12 cellular contexts compared by ENCODE assay signal in genomic region chr3:14725564-14726420, GRCh38. TPM values are rescaled to one million over a fixed set of nuclear protein-coding genes. Genes with fewer than 3 reads are reported as not detected.
DNase-seq lines count a peak whose midpoint lies in the region; ATAC-seq and TF ChIP-seq lines count a peak whose summit lies in the region.
"Had no signal": no experiment of that assay in that cellular context is flagged by ENCODE, and none has a peak within 500 bp of the region (broad histone marks: within the 10 kb centered on the region; RNA-seq: fewer than 3 reads in every experiment).

No MANE protein-coding gene starts in this region.

- intact Hi-C loops in breast epithelium (cut with DNase I; ENCODE audit: low total_unique reads) = no loop called here
- intact Hi-C loops in mammary epithelial cell (cut with micrococcal nuclease) = no loop called here
- intact Hi-C loops in left ventricle myocardium superior (cut with micrococcal nuclease) = no loop called here

- no peak overlapping the region for H3K4me3 Mint-ChIP-seq in effector memory CD8-positive, alpha-beta T cell

- no peaks in the 10 kb centered on the region for H3K79me1 ChIP-seq in neuronal stem cell (ENCODE audit: low read depth, low read length)

- DNase-seq in breast epithelium (ENCODE audit: low spot score in 2 of 2) = no peak
- DNase-seq in mammary epithelial cell = no peak
- DNase-seq in left ventricle myocardium superior = peak; percentile 70
- DNase-seq in neuronal stem cell (ENCODE audit: low spot score) = no peak
- DNase-seq in HT-29 (ENCODE audit: low spot score) = no peak
- no peak for DNase-seq in caudate nucleus (lab: John Stamatoyannopoulos, UW)
- DNase-seq in effector memory CD8-positive, alpha-beta T cell = no peak
- DNase-seq: NCI-H524; stimulated activated CD4-positive, alpha-beta T cell treated with anti-CD3 and anti-CD28 coated beads, Interleukin-12 subunit alpha, Interleukin-12 subunit beta, amount 100 ng/mL, for 4 hours; stimulated activated CD8-positive, alpha-beta memory T cell treated with anti-CD3 and anti-CD28 coated beads, Interleukin-4, amount 100 ng/mL, for 48 hours had no signal

- H2AK5ac ChIP-seq in neuronal stem cell (ENCODE audit: low read depth, low read length) = no peak overlapping the region

- no peak overlapping the region for H3K14ac ChIP-seq in neuronal stem cell (ENCODE audit: low read length)

- H3K9me3 ChIP-seq in breast epithelium (no peaks in the 10 kb centered on the region), mammary epithelial cell (replicated peaks; ENCODE audit: insufficient read depth, low read length) (no peaks in the 10 kb centered on the region), neuronal stem cell (replicated peaks in 1 of 2; ENCODE audit: control insufficient read depth in 2 of 2, insufficient read depth in 1 of 2, low read depth in 1 of 2, low read length in 2 of 2) (no peaks in the 10 kb centered on the region)

- ATAC-seq in left ventricle myocardium superior = peak; percentile 92
- no peak for ATAC-seq in HG03159 (IDR thresholded peaks at IDR 0.05; ENCODE audit: unreplicated experiment)
- no peak for ATAC-seq in effector memory CD8-positive, alpha-beta T cell (replicated peaks)

- no peak for TF ChIP-seq POLR2A in breast epithelium (IDR thresholded peaks at IDR 0.05)

- no peak overlapping the region for H2BK15ac ChIP-seq in neuronal stem cell (ENCODE audit: low read length)

- H3K4me1 Mint-ChIP-seq in effector memory CD8-positive, alpha-beta T cell (ENCODE audit: low read depth in 2 of 2) = no peaks in the 10 kb centered on the region

- H3K36me3 Mint-ChIP-seq in effector memory CD8-positive, alpha-beta T cell (ENCODE audit: insufficient read depth) = no peaks in the 10 kb centered on the region

- TF ChIP-seq CTCF in breast epithelium (IDR thresholded peaks at IDR 0.05) (no peak), mammary epithelial cell (conservative IDR thresholded peaks at IDR 0.05 in 1 of 2, IDR thresholded peaks at IDR 0.05 in 1 of 2; ENCODE audit: extremely low read depth in 1 of 2, insufficient read depth in 1 of 2, low read depth in 1 of 2, low read length in 2 of 2) (no peak)

- WGBS in mammary epithelial cell (ENCODE audit: low coverage, missing lambda C conversion rate) = 39% methylated on average over 6 of the region's 8 CpGs
- WGBS in neuronal stem cell (ENCODE audit: extremely low coverage in 2 of 2, insufficient read length in 2 of 2, insufficient replicate concordance in 1 of 2), 2 donors = no CpG with 5 or more reads among the region's 8 CpGs

- H3K23ac ChIP-seq in neuronal stem cell (ENCODE audit: low read depth, low read length, poor library complexity) = no peak overlapping the region

- H3K4me3 ChIP-seq in breast epithelium = no peak overlapping the region
- no peak overlapping the region for H3K4me3 ChIP-seq in mammary epithelial cell (replicated peaks in 1 of 3; ENCODE audit: insufficient read depth in 1 of 3, low read depth in 2 of 3, low read length in 3 of 3)
- H3K4me3 ChIP-seq in neuronal stem cell (ENCODE audit: low read length in 2 of 2) = no peak overlapping the region

- H3K18ac ChIP-seq in neuronal stem cell (ENCODE audit: low read length) = no peak overlapping the region

- dilution Hi-C loops in mammary epithelial cell (cut with HindIII; ENCODE audit: low sequenced_read_pairs) = no loop called here

- H2AFZ ChIP-seq in mammary epithelial cell (ENCODE audit: low read depth, low read length) (no peak overlapping the region), neuronal stem cell (ENCODE audit: low read length) (peak overlapping the region; percentile 64)

- no peaks in the 10 kb centered on the region for H3K79me2 ChIP-seq in mammary epithelial cell (ENCODE audit: insufficient read depth, low read length)

- H3K27me3 Mint-ChIP-seq in effector memory CD8-positive, alpha-beta T cell = no peaks in the 10 kb centered on the region

- no peak overlapping the region for H2BK12ac ChIP-seq in neuronal stem cell (ENCODE audit: low read length)

- H4K91ac ChIP-seq in neuronal stem cell (ENCODE audit: low read depth, low read length, poor library complexity) = no peak overlapping the region

- no peak overlapping the region for H2BK120ac ChIP-seq in neuronal stem cell (ENCODE audit: low read depth, low read length)

- H3K27me3 ChIP-seq in breast epithelium (no peaks in the 10 kb centered on the region), mammary epithelial cell (ENCODE audit: insufficient read depth, low read length) (no peaks in the 10 kb centered on the region), neuronal stem cell (ENCODE audit: control insufficient read depth in 3 of 3, insufficient read depth in 3 of 3, low read depth in 1 of 3, low read length in 3 of 3) (no peaks in the 10 kb centered on the region)

- H3K27ac ChIP-seq in breast epithelium (peak overlapping the region; percentile 31 to 71), mammary epithelial cell (ENCODE audit: insufficient read depth, low read depth, low read length) (no peak overlapping the region), neuronal stem cell (replicated peaks; ENCODE audit: low read length) (no peak overlapping the region), caudate nucleus (ENCODE audit: low read depth, low read length) (no peak overlapping the region)

- H3K4me1 ChIP-seq in breast epithelium = no peaks in the 10 kb centered on the region
- H3K4me1 ChIP-seq in mammary epithelial cell (ENCODE audit: insufficient read depth, low read length) = no peaks in the 10 kb centered on the region
- peaks cover 2 to 10% of the 10 kb centered on the region in 2 donors for H3K4me1 ChIP-seq in neuronal stem cell (ENCODE audit: control insufficient read depth in 2 of 2, insufficient read depth in 1 of 2, low read depth in 1 of 2, low read length in 2 of 2)

- H3K9ac ChIP-seq in mammary epithelial cell (ENCODE audit: insufficient read depth, low read length) = no peak overlapping the region
- no peak overlapping the region for H3K9ac ChIP-seq in neuronal stem cell (ENCODE audit: low read depth, low read length, poor library complexity)

- H2BK5ac ChIP-seq in neuronal stem cell (ENCODE audit: low read length) = no peak overlapping the region

- in situ Hi-C loops in mammary epithelial cell (cut with MboI; ENCODE audit: low sequenced_read_pairs in 2 of 2) = no loop called here

- H3K4me2 ChIP-seq in mammary epithelial cell (ENCODE audit: insufficient read depth, low read depth, low read length) (no peak overlapping the region), neuronal stem cell (ENCODE audit: insufficient read depth, low read length, poor library complexity, severe bottlenecking) (no peak overlapping the region)

- H4K20me1 ChIP-seq in mammary epithelial cell (ENCODE audit: insufficient read depth, low read length) = no peaks in the 10 kb centered on the region

- no peak overlapping the region for H3K4ac ChIP-seq in neuronal stem cell (ENCODE audit: low read length)

- CTCF ChIA-PET in mammary epithelial cell (lab: Charles Lee; ENCODE audit: low non-redundant PET) = no interaction called here

- no peak overlapping the region for H3K27ac Mint-ChIP-seq in effector memory CD8-positive, alpha-beta T cell

- no peaks in the 10 kb centered on the region for H3K9me3 Mint-ChIP-seq in effector memory CD8-positive, alpha-beta T cell

- BruUV-seq in mammary epithelial cell (replicated peaks; lab: Mats Ljungman, UMichigan) = no TSS peak

- no peak overlapping the region for H4K8ac ChIP-seq in neuronal stem cell (ENCODE audit: low read depth, low read length)

- H3K36me3 ChIP-seq in breast epithelium (no peaks in the 10 kb centered on the region), mammary epithelial cell (ENCODE audit: insufficient read depth, low read length) (no peaks in the 10 kb centered on the region), neuronal stem cell (replicated peaks in 1 of 2; ENCODE audit: control insufficient read depth in 2 of 2, insufficient read depth in 2 of 2, low read length in 2 of 2) (no peaks in the 10 kb centered on the region)

RNA-seq across cellular contexts. Expression of gene C3orf20, which starts 50.9 kb away (rescaled TPM):
- under 1 TPM in 2 of 3 donors, not detected in 1; 0.15 to 0.16 TPM for total RNA-seq in breast epithelium
- under 1 TPM; 0.12 to 0.17 TPM for total RNA-seq in mammary epithelial cell
- not detected for polyA plus RNA-seq in mammary epithelial cell
- polyA minus RNA-seq in mammary epithelial cell = not detected
- total RNA-seq in left ventricle myocardium superior = not detected
- not detected for polyA plus RNA-seq in neuronal stem cell (2013, experiment 1 of 2)
- not detected for polyA plus RNA-seq in neuronal stem cell (2013, experiment 2 of 2)
- not detected in 2 replicates for total RNA-seq in HT-29 (2014; rRNA removed; shearing (Covaris generic))
- total RNA-seq: Daoy had no signal

Comparison
In these comparisons a context has a peak if more than half of its experiments do, and no peak if none do; other contexts are left out.
1. H3K27ac ChIP-seq: peak in breast epithelium (2 of 2); none in mammary epithelial cell (single experiment), neuronal stem cell (single experiment) and caudate nucleus (single experiment).